ENCODE assay signal across 8 cellular contexts in the genomic region with DNA sequence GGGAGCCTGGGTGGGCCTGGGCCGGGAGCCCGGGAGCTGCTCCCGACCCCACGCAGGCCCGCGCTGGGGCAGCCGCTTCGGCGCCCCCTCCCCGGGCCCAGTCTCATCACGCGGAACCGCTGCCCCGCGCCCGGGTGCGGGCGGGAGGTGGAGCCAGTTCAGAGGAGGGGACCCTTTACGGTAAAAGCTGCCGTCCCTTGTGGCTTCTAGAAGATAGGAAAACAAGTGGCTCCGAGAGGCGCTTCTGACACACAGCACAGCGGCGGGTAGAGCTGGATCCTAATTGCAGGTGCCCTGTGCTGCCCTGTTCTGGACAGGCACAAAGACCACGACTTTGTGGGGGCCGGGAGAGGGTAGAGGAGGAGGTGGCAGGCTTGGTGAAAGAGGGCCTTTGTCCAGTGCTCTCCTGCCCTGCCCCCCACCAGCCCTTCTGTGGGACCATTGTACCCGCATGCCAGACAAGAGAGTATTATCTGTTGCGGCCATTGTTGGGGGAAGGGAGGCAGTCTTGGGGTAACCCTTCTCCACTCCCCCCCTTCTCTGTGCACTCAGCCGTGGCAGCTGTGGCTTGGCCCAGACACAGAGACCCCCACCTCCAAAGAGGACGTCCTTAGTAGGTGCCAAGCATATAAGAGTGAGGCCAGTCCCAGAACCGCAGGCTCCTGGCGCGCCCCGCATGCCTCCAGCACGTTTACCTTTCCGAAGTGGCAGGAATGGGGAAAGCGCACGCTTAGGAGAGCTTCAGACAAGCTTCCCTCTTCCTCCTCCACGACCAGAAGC. TPM values are rescaled to one million over a fixed set of nuclear protein-coding genes. Genes with fewer than 3 reads are reported as not detected.
DNase-seq lines count a peak whose midpoint lies in the region; ATAC-seq and TF ChIP-seq lines count a peak whose summit lies in the region.

No MANE protein-coding gene starts in this region.

- no peaks in the 10 kb centered on the region for H3K9me3 Mint-ChIP-seq in T-helper 2 cell treated with Interferon-gamma antibody and Interleukin-4, amounts not matched to agents 5 μg/mL and 100 μg/mL, for 36 hours

- no peak for TF ChIP-seq POLR2A in lower leg skin (IDR thresholded peaks at IDR 0.05)

- TF ChIP-seq CTCF in GM06990 (IDR thresholded peaks at IDR 0.05; ENCODE audit: insufficient read depth, low read length, poor library complexity, severe bottlenecking) = no peak
- no peak for TF ChIP-seq CTCF in cardiac fibroblast (IDR thresholded peaks at IDR 0.05; ENCODE audit: low read depth, low read length)
- no peak for TF ChIP-seq CTCF in lower leg skin (IDR thresholded peaks at IDR 0.05)

- 22 to 31% methylated on average over 17 to 36 of the region's 39 CpGs for WGBS in lower leg skin, 2 donors

- peak overlapping the region; percentile 84 for H3K27ac Mint-ChIP-seq in T-helper 2 cell treated with Interferon-gamma antibody and Interleukin-4, amounts not matched to agents 5 μg/mL and 100 μg/mL, for 36 hours

- H3K4me3 ChIP-seq in GM06990 (replicated peaks; ENCODE audit: low read depth, low read length) (peak overlapping the region; percentile 86), cardiac fibroblast (replicated peaks in 1 of 2; ENCODE audit: low read depth in 2 of 2, low read length in 2 of 2) (peak overlapping the region; percentile 85 to 92), lower leg skin (ENCODE audit: low read depth, poor library complexity, severe bottlenecking) (peak overlapping the region; percentile 85)

- intact Hi-C loops in lower leg skin (cut with DNase I; ENCODE audit: low total_unique reads) = loop anchor here (10.0 kb wide), 1 partner anchor 147 kb away; a partner anchor contains a TSS

- H3K4me1 Mint-ChIP-seq in T-helper 2 cell treated with Interferon-gamma antibody and Interleukin-4, amounts not matched to agents 5 μg/mL and 100 μg/mL, for 36 hours (ENCODE audit: low read depth) = peaks cover 30% of the 10 kb centered on the region

- ATAC-seq in HG02623 (IDR thresholded peaks at IDR 0.05; ENCODE audit: unreplicated experiment) = peak; percentile 5

- no peaks in the 10 kb centered on the region for H3K27me3 Mint-ChIP-seq in T-helper 2 cell treated with Interferon-gamma antibody and Interleukin-4, amounts not matched to agents 5 μg/mL and 100 μg/mL, for 36 hours (ENCODE audit: low read depth)

- H3K36me3 Mint-ChIP-seq in T-helper 2 cell treated with Interferon-gamma antibody and Interleukin-4, amounts not matched to agents 5 μg/mL and 100 μg/mL, for 36 hours (ENCODE audit: low read depth) = peaks cover 20% of the 10 kb centered on the region

- H3K27me3 ChIP-seq in GM06990 (replicated peaks; ENCODE audit: control insufficient read depth, insufficient read depth, low read length) = no peaks in the 10 kb centered on the region

- peak overlapping the region; percentile 86 for H3K4me3 Mint-ChIP-seq in T-helper 2 cell treated with Interferon-gamma antibody and Interleukin-4, amounts not matched to agents 5 μg/mL and 100 μg/mL, for 36 hours

- peaks cover 17% of the 10 kb centered on the region for H3K36me3 ChIP-seq in GM06990 (ENCODE audit: control insufficient read depth, insufficient read depth, low read length)

- DNase-seq in GM06990 (ENCODE audit: extremely low read depth, insufficient read length) = no peak
- peak; percentile 31 for DNase-seq in T-helper 2 cell treated with Interferon-gamma antibody and Interleukin-4, amounts not matched to agents 5 μg/mL and 100 μg/mL, for 36 hours (ENCODE audit: low spot score)
- peak; percentile 27 to 30 for DNase-seq in cardiac fibroblast (ENCODE audit: low read depth in 2 of 2)
- no peak for DNase-seq in lower leg skin (ENCODE audit: low spot score in 2 of 2)
- peak in 2 of 3 experiments; percentile 9 to 35 for DNase-seq in stimulated activated CD4-positive, alpha-beta T cell treated with anti-CD3 and anti-CD28 coated beads, TNF-alpha, amount 100 ng/mL, for 24 hours (ENCODE audit: low read depth in 3 of 3)
- no peak for DNase-seq in NCI-H446 treated with DMSO at 0.1 percent for 48 hours (lab: John Stamatoyannopoulos, UW)
- no peak for DNase-seq in mucosa of gallbladder (ENCODE audit: low spot score)

RNA-seq across cellular contexts. Expression of a gene that starts 0.7 kb away (rescaled TPM):
- total RNA-seq in lower leg skin (10 to 100 TPM; 37.2 to 63.8 (median 44.5) TPM), mucosa of gallbladder (65.9 TPM)

RNA-seq across cellular contexts. Expression of a gene that starts 36.9 kb away (rescaled TPM):
- total RNA-seq in lower leg skin = under 1 TPM in 3 of 4 donors, not detected in 1; 0.13 to 0.42 (median 0.20) TPM
- 1.6 TPM for total RNA-seq in mucosa of gallbladder

RNA-seq across cellular contexts. Expression of a gene that starts 48.6 kb away (rescaled TPM):
- total RNA-seq in lower leg skin (10 to 100 TPM; 50.3 to 73.0 (median 62.4) TPM), mucosa of gallbladder (127 TPM)

RNA-seq across cellular contexts. Expression of a gene that starts 49.9 kb away (rescaled TPM):
- total RNA-seq in lower leg skin (10 to 100 TPM; 48.8 to 85.5 (median 63.7) TPM), mucosa of gallbladder (69.8 TPM)

RNA-seq across cellular contexts. Expression of a gene that starts 52.6 kb away (rescaled TPM):
- 10 to 100 TPM; 44.6 to 57.9 (median 52.3) TPM for total RNA-seq in lower leg skin
- 31.1 TPM for total RNA-seq in mucosa of gallbladder

Comparison
In these comparisons a context has a peak if more than half of its experiments do, and no peak if none do; other contexts are left out.
1. DNase-seq: peak in T-helper 2 cell treated with Interferon-gamma antibody and Interleukin-4, amounts not matched to agents 5 μg/mL and 100 μg/mL, for 36 hours (single experiment), cardiac fibroblast (2 of 2) and stimulated activated CD4-positive, alpha-beta T cell treated with anti-CD3 and anti-CD28 coated beads, TNF-alpha, amount 100 ng/mL, for 24 hours (2 of 3); none in GM06990 (single experiment), lower leg skin (0 of 2), NCI-H446 treated with DMSO at 0.1 percent for 48 hours (single experiment) and mucosa of gallbladder (single experiment).
2. Peak in every context shown above with its lines, with median percentiles within 50 percentile points of each other: H3K4me3 ChIP-seq.